12 cellular contexts compared by ENCODE assay signal in the genomic region with DNA sequence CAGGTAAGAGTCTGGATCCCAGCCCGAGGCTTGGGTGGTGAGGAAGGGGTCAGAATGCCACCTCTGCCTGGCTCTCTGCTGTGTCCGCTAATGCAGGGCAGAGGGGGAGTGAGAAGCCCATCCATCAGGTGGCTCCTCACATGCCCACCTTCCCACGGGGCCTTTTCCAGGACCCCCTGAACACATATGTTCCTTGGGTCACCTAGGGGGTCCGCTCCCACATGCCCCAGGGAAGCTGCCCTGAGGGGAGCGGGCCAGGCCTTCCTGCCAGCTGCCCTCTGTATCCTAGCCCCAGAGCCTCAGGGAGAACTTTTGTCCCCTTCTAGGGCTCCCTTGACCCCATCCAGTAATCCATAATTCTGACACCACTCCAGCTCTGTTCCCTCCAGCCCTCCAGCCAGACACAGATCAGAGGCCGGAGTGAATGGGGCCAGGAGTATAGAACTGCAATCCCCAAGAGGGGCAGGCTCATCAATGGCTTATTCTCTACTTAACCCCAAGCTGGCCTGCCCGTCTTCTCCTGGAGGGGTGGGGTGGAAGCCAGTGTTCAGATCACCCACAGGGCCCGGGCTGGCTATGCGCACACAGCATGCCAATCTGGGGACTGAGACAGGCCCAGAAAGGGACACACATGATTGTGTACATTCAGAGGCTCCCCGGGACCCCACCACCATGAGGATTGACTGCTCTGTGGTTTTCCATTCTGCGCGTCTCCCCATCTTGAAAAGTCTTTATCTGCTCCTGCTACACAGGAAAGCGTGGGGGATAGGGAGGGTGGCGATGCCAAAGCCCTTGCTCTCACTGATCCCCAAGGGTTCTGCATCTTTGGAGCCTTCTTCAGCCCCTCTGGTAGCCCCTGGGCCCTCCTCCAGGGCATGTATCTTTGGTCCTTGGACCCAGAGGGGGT. TPM values are rescaled to one million over a fixed set of nuclear protein-coding genes. Genes with fewer than 3 reads are reported as not detected.
A peak's percentile ranks its signal among the peaks of the same experiment; 100 is the strongest.
DNase-seq lines count a peak whose midpoint lies in the region; ATAC-seq and TF ChIP-seq lines count a peak whose summit lies in the region.
"Had no signal": no experiment of that assay in that cellular context is flagged by ENCODE, and none has a peak within 500 bp of the region (broad histone marks: within the 10 kb centered on the region; RNA-seq: fewer than 3 reads in every experiment).

No MANE protein-coding gene starts in this region.

- no peak for ATAC-seq in activated T-cell treated with anti-CD3 and anti-CD28 coated beads, Interleukin-2, amount 50 U/mL, for 4 hours
- no peak for ATAC-seq in lower lobe of right lung

- H3K9me3 Mint-ChIP-seq in activated T-cell treated with anti-CD3 and anti-CD28 coated beads, Interleukin-2, amount 50 U/mL, for 4 hours = no peaks in the 10 kb centered on the region

- H3K27me3 ChIP-seq in brain microvascular endothelial cell (replicated peaks) (no peaks in the 10 kb centered on the region), lower lobe of right lung (ENCODE audit: low read depth) (no peaks in the 10 kb centered on the region), thyroid gland (no peaks in the 10 kb centered on the region)

- 69 to 83% methylated on average over 9 of the region's 14 CpGs for WGBS in thyroid gland, 2 donors

- H3K27me3 Mint-ChIP-seq in activated T-cell treated with anti-CD3 and anti-CD28 coated beads, Interleukin-2, amount 50 U/mL, for 4 hours (ENCODE audit: low read depth) = no peaks in the 10 kb centered on the region
- H3K27me3 Mint-ChIP-seq: B cell had no signal

- peak overlapping the region; percentile 73 for H3K4me3 ChIP-seq in brain microvascular endothelial cell (ENCODE audit: low read depth, low read length)
- peak overlapping the region; percentile 55 for H3K4me3 ChIP-seq in lower lobe of right lung
- H3K4me3 ChIP-seq in thyroid gland (replicated peaks in 1 of 3) = peak overlapping the region in 1 of 3 donors; percentile 30

- H3K4me3 Mint-ChIP-seq in activated T-cell treated with anti-CD3 and anti-CD28 coated beads, Interleukin-2, amount 50 U/mL, for 4 hours = peak overlapping the region; percentile 14
- H3K4me3 Mint-ChIP-seq: B cell had no signal

- H3K27ac ChIP-seq in brain microvascular endothelial cell (peak overlapping the region; percentile 42), lower lobe of right lung (peak overlapping the region; percentile 78), thyroid gland (peak overlapping the region; percentile 60 to 67 (median 63))
- H3K27ac ChIP-seq: HL-60 had no signal

- peaks cover 46% of the 10 kb centered on the region for H3K4me1 ChIP-seq in lower lobe of right lung
- H3K4me1 ChIP-seq in thyroid gland = peaks cover 10 to 22% of the 10 kb centered on the region in 2 donors

- peaks cover 3% of the 10 kb centered on the region for H3K36me3 ChIP-seq in brain microvascular endothelial cell (replicated peaks)
- no peaks in the 10 kb centered on the region for H3K36me3 ChIP-seq in lower lobe of right lung
- no peaks in the 10 kb centered on the region for H3K36me3 ChIP-seq in thyroid gland

- in situ Hi-C loops in brain microvascular endothelial cell (cut with HindIII; ENCODE audit: low pct_ligation_motif_present, low sequenced_read_pairs) = no loop called here

- intact Hi-C loops in lower lobe of right lung (cut with DNase I) = no loop called here
- intact Hi-C loops in thyroid gland (cut with DNase I) = no loop called here

- DNase-seq in activated T-cell treated with anti-CD3 and anti-CD28 coated beads, Interleukin-2, amount 50 U/mL, for 4 hours = no peak
- no peak for DNase-seq in activated T-cell treated with anti-CD3 and anti-CD28 coated beads, Interleukin-2, amount 50 U/mL, for 48 hours
- DNase-seq in brain microvascular endothelial cell (no peak), lower lobe of right lung (no peak), thyroid gland (no peak), hippocampal formation (lab: John Stamatoyannopoulos, UW) (no peak), NCI-H2081 (lab: John Stamatoyannopoulos, UW) (no peak), SKM-1 (lab: John Stamatoyannopoulos, UW; ENCODE audit: unreplicated experiment) (no peak)
- DNase-seq: activated gamma-delta T cell treated with Interleukin-2 at 50 U/mL for 16 hours, NCI-H2029 treated with DMSO at 0.1 percent for 48 hours had no signal

- no peak for TF ChIP-seq POLR2A in thyroid gland (IDR thresholded peaks at IDR 0.05)

- no peaks in the 10 kb centered on the region for H3K36me3 Mint-ChIP-seq in activated T-cell treated with anti-CD3 and anti-CD28 coated beads, Interleukin-2, amount 50 U/mL, for 4 hours (ENCODE audit: insufficient read depth)

- H3K4me1 Mint-ChIP-seq in activated T-cell treated with anti-CD3 and anti-CD28 coated beads, Interleukin-2, amount 50 U/mL, for 4 hours (ENCODE audit: low read depth) = peaks cover 39% of the 10 kb centered on the region

- TF ChIP-seq CTCF in brain microvascular endothelial cell (IDR thresholded peaks at IDR 0.05; ENCODE audit: low read depth, low read length, missing control alignments) = no peak
- no peak for TF ChIP-seq CTCF in lower lobe of right lung (IDR thresholded peaks at IDR 0.05)
- TF ChIP-seq CTCF in thyroid gland (IDR thresholded peaks at IDR 0.05) = no peak

- no peaks in the 10 kb centered on the region for H3K9me3 ChIP-seq in lower lobe of right lung
- H3K9me3 ChIP-seq in thyroid gland = no peaks in the 10 kb centered on the region

RNA-seq across cellular contexts. Expression of gene EMILIN1, which starts 1.1 kb away (rescaled TPM):
- total RNA-seq in activated T-cell treated with anti-CD3 and anti-CD28 coated beads, Interleukin-2, amount 50 U/mL, for 4 hours = 1 to 10 TPM in 2 of 3 donors, under 1 TPM in 1; 0.76 to 1.4 (median 1.3) TPM
- total RNA-seq in lower lobe of right lung (56.3 TPM), thyroid gland (10 to 100 TPM; 18.6 to 45.4 (median 29.3) TPM)

RNA-seq across cellular contexts. Expression of gene KHK, which starts 7.1 kb away (rescaled TPM):
- 10 to 100 TPM in 1 of 3 donors, 1 to 10 TPM in 2; 5.2 to 10.7 (median 5.5) TPM for total RNA-seq in activated T-cell treated with anti-CD3 and anti-CD28 coated beads, Interleukin-2, amount 50 U/mL, for 4 hours
- total RNA-seq in lower lobe of right lung = 5.1 TPM
- 1 to 10 TPM in 3 of 4 donors, under 1 TPM in 1; 0.44 to 2.3 (median 1.7) TPM for total RNA-seq in thyroid gland

RNA-seq across cellular contexts. Expression of gene OST4, which starts 8.0 kb away (rescaled TPM):
- total RNA-seq in activated T-cell treated with anti-CD3 and anti-CD28 coated beads, Interleukin-2, amount 50 U/mL, for 4 hours = 100 to 1,000 TPM; 225 to 244 (median 229) TPM
- total RNA-seq in lower lobe of right lung = 243 TPM
- total RNA-seq in thyroid gland = 100 to 1,000 TPM; 235 to 467 (median 261) TPM

RNA-seq across cellular contexts. Expression of gene AGBL5, which starts 28.0 kb away (rescaled TPM):
- total RNA-seq in activated T-cell treated with anti-CD3 and anti-CD28 coated beads, Interleukin-2, amount 50 U/mL, for 4 hours = 10 to 100 TPM in 1 of 3 donors, 1 to 10 TPM in 2; 6.5 to 11.2 (median 9.2) TPM
- 18.9 TPM for total RNA-seq in lower lobe of right lung
- total RNA-seq in thyroid gland = 10 to 100 TPM; 29.1 to 40.0 (median 31.6) TPM

RNA-seq across cellular contexts. Expression of gene CGREF1, which starts 39.4 kb away (rescaled TPM):
- 1 to 10 TPM; 2.6 to 7.3 (median 2.7) TPM for total RNA-seq in activated T-cell treated with anti-CD3 and anti-CD28 coated beads, Interleukin-2, amount 50 U/mL, for 4 hours
- 0.74 TPM for total RNA-seq in lower lobe of right lung
- total RNA-seq in thyroid gland = 1 to 10 TPM in 2 of 4 donors, not detected in 2; 3.7 to 8.5 TPM
- total RNA-seq: B cell had no signal

Comparison
In these comparisons a context has a peak if more than half of its experiments do, and no peak if none do; other contexts are left out.
1. RNA of gene EMILIN1, which starts 1.1 kb away (total RNA-seq): 56.3 TPM in lower lobe of right lung (single experiment) and 18.6 to 45.4 TPM in thyroid gland; 0.76 to 1.4 TPM in activated T-cell treated with anti-CD3 and anti-CD28 coated beads, Interleukin-2, amount 50 U/mL, for 4 hours; every median in the first group is over 4 times any median in the second.
2. Peak in every context shown above with its lines, with median percentiles within 50 percentile points of each other: H3K27ac ChIP-seq.